In the genomic region with DNA sequence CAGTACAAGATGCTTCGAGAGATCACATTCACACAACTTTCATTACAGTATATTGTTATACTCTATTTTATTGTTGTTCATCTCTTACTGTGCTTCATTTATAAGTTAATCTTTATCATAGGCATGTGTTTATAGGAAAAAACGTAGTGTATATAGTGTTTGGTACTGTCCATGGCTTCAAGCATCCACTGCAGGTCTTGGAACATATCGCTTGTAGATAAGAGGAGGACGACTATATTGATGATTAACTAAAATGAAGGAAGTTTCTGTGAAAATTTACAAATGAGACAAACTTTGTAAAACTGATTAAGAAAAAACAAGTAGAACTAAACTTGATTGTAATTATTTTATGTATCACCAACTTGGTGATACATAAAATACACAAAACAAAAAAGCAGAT, we compare ENCODE assay signal across 1 cellular context.
TF ChIP-seq lines count a peak whose summit lies in the region.

No MANE protein-coding gene starts in this region.

TF ChIP-seq in A549, 52 proteins besides CTCF, POLR2A, EP300 and RAD21 (continued from another document):
- TF ChIP-seq, protein P1, sequence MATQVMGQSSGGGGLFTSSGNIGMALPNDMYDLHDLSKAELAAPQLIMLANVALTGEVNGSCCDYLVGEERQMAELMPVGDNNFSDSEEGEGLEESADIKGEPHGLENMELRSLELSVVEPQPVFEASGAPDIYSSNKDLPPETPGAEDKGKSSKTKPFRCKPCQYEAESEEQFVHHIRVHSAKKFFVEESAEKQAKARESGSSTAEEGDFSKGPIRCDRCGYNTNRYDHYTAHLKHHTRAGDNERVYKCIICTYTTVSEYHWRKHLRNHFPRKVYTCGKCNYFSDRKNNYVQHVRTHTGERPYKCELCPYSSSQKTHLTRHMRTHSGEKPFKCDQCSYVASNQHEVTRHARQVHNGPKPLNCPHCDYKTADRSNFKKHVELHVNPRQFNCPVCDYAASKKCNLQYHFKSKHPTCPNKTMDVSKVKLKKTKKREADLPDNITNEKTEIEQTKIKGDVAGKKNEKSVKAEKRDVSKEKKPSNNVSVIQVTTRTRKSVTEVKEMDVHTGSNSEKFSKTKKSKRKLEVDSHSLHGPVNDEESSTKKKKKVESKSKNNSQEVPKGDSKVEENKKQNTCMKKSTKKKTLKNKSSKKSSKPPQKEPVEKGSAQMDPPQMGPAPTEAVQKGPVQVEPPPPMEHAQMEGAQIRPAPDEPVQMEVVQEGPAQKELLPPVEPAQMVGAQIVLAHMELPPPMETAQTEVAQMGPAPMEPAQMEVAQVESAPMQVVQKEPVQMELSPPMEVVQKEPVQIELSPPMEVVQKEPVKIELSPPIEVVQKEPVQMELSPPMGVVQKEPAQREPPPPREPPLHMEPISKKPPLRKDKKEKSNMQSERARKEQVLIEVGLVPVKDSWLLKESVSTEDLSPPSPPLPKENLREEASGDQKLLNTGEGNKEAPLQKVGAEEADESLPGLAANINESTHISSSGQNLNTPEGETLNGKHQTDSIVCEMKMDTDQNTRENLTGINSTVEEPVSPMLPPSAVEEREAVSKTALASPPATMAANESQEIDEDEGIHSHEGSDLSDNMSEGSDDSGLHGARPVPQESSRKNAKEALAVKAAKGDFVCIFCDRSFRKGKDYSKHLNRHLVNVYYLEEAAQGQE (IDR thresholded peaks at IDR 0.05) = no peak
- TF ChIP-seq CHD4 (IDR thresholded peaks at IDR 0.05; ENCODE audit: borderline replicate concordance) (no peak), NPAS2 (CRISPR knock-in tag; IDR thresholded peaks at IDR 0.05; ENCODE audit: borderline replicate concordance) (no peak), CBX2 (IDR thresholded peaks at IDR 0.05; ENCODE audit: borderline replicate concordance, low read depth) (no peak), BHLHE40 (IDR thresholded peaks at IDR 0.05; ENCODE audit: low read depth, low read length) (no peak), FOSL2 (IDR thresholded peaks at IDR 0.05) (no peak), FOSL2 (CRISPR knock-in tag; IDR thresholded peaks at IDR 0.05) (no peak), JUNB (IDR thresholded peaks at IDR 0.05) (no peak), HOXB13 (CRISPR knock-in tag; IDR thresholded peaks at IDR 0.05; ENCODE audit: low read depth) (no peak)
- TF ChIP-seq, protein P2, sequence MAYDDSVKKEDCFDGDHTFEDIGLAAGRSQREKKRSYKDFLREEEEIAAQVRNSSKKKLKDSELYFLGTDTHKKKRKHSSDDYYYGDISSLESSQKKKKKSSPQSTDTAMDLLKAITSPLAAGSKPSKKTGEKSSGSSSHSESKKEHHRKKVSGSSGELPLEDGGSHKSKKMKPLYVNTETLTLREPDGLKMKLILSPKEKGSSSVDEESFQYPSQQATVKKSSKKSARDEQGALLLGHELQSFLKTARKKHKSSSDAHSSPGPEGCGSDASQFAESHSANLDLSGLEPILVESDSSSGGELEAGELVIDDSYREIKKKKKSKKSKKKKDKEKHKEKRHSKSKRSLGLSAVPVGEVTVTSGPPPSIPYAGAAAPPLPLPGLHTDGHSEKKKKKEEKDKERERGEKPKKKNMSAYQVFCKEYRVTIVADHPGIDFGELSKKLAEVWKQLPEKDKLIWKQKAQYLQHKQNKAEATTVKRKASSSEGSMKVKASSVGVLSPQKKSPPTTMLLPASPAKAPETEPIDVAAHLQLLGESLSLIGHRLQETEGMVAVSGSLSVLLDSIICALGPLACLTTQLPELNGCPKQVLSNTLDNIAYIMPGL (CRISPR knock-in tag; IDR thresholded peaks at IDR 0.05; ENCODE audit: borderline replicate concordance) = no peak
